Comparison of ENCODE assay signal across 1 cellular context in genomic region chr4:151143162-151143561, GRCh38.
TF ChIP-seq lines count a peak whose summit lies in the region.

No MANE protein-coding gene starts in this region.

TF ChIP-seq in GM12878, 131 proteins besides CTCF, POLR2A, EP300 and RAD21 (continued from another document):
- TF ChIP-seq RELB (IDR thresholded peaks at IDR 0.05; ENCODE audit: low read depth) (no peak), ZNF274 (IDR thresholded peaks at IDR 0.05; ENCODE audit: insufficient read depth, insufficient read length) (no peak), EZH2 (IDR thresholded peaks at IDR 0.05; ENCODE audit: borderline replicate concordance, control insufficient read depth, low read depth, low read length) (no peak), YBX1 (IDR thresholded peaks at IDR 0.05) (no peak), ZBTB11 (CRISPR knock-in tag; IDR thresholded peaks at IDR 0.05) (no peak)
TF ChIP-seq in GM12878: peak in this region for 0.
